ENCODE assay signal across 2 cellular contexts in the genomic region with DNA sequence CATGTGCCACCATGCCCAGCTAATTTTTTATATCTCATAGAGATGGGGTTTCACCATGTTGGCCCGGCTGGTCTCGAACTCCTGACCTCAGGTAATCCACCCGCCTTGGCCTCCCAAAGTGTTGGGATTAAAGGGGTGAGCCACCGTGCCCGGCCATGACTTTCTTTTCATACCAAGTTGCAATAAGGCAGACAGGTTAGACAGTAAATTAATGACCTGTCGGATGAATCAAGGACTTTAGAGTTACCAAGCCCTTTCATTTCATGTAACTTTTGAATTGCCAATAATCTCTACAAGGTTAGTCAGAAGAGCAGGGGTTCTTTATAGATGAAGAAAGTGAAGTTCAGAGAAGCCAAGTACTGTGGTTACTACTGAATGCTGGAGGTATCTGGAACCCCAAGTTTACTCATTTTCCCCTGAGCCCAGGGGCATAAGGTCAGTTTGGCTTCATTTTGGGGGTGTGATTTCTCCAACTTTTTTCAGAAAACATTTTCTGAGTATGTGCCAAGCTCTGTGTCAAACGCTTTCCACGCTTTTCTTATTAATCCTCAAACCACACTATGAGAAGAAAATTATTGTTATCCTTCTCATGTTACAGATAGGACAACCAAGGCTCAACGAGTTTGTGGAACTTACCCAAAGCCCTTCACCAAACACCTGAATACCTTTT.
TF ChIP-seq lines count a peak whose summit lies in the region.

No MANE protein-coding gene starts in this region.

TF ChIP-seq in SK-N-SH, 30 proteins besides CTCF, POLR2A, EP300 and RAD21:
- no peak for TF ChIP-seq YY1 (IDR thresholded peaks at IDR 0.05; ENCODE audit: low read depth)
- TF ChIP-seq, protein P1, sequence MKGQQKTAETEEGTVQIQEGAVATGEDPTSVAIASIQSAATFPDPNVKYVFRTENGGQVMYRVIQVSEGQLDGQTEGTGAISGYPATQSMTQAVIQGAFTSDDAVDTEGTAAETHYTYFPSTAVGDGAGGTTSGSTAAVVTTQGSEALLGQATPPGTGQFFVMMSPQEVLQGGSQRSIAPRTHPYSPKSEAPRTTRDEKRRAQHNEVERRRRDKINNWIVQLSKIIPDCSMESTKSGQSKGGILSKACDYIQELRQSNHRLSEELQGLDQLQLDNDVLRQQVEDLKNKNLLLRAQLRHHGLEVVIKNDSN (IDR thresholded peaks at IDR 0.05; ENCODE audit: borderline replicate concordance, low read depth): no peak
- no peak for TF ChIP-seq EZH2phosphoT487 (IDR thresholded peaks at IDR 0.05; ENCODE audit: borderline replicate concordance, low read depth)
- TF ChIP-seq, protein P2, sequence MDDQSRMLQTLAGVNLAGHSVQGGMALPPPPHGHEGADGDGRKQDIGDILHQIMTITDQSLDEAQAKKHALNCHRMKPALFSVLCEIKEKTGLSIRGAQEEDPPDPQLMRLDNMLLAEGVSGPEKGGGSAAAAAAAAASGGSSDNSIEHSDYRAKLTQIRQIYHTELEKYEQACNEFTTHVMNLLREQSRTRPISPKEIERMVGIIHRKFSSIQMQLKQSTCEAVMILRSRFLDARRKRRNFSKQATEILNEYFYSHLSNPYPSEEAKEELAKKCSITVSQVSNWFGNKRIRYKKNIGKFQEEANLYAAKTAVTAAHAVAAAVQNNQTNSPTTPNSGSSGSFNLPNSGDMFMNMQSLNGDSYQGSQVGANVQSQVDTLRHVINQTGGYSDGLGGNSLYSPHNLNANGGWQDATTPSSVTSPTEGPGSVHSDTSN (IDR thresholded peaks at IDR 0.05): no peak
- TF ChIP-seq NRF1 (IDR thresholded peaks at IDR 0.05; ENCODE audit: low read depth, low read length): no peak
- no peak for TF ChIP-seq FOSL2 (IDR thresholded peaks at IDR 0.05; ENCODE audit: borderline replicate concordance, low read depth)
- TF ChIP-seq CHD2 (IDR thresholded peaks at IDR 0.05; ENCODE audit: low read length, partially characterized antibody): no peak
- TF ChIP-seq ELF1 (IDR thresholded peaks at IDR 0.05): no peak
- TF ChIP-seq RXRA (IDR thresholded peaks at IDR 0.05; ENCODE audit: borderline replicate concordance, low read depth): no peak
- TF ChIP-seq MEF2A (IDR thresholded peaks at IDR 0.05; ENCODE audit: borderline replicate concordance, low read depth): no peak
TF ChIP-seq in SK-N-SH: peak in this region for 0.

TF ChIP-seq in SK-N-SH treated with all-trans-retinoic acid at 6 μM for 48 hours, 23 proteins besides CTCF, POLR2A, EP300 and RAD21:
- TF ChIP-seq ISL1 (CRISPR knock-in tag; IDR thresholded peaks at IDR 0.05): no peak
- no peak for TF ChIP-seq ZFP30 (CRISPR knock-in tag; IDR thresholded peaks at IDR 0.05)
- no peak for TF ChIP-seq BACH2 (CRISPR knock-in tag; IDR thresholded peaks at IDR 0.05; ENCODE audit: borderline replicate concordance)
- no peak for TF ChIP-seq GLIS3 (CRISPR knock-in tag; IDR thresholded peaks at IDR 0.05)
- TF ChIP-seq, protein P3, sequence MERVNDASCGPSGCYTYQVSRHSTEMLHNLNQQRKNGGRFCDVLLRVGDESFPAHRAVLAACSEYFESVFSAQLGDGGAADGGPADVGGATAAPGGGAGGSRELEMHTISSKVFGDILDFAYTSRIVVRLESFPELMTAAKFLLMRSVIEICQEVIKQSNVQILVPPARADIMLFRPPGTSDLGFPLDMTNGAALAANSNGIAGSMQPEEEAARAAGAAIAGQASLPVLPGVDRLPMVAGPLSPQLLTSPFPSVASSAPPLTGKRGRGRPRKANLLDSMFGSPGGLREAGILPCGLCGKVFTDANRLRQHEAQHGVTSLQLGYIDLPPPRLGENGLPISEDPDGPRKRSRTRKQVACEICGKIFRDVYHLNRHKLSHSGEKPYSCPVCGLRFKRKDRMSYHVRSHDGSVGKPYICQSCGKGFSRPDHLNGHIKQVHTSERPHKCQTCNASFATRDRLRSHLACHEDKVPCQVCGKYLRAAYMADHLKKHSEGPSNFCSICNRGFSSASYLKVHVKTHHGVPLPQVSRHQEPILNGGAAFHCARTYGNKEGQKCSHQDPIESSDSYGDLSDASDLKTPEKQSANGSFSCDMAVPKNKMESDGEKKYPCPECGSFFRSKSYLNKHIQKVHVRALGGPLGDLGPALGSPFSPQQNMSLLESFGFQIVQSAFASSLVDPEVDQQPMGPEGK (CRISPR knock-in tag; IDR thresholded peaks at IDR 0.05; ENCODE audit: borderline replicate concordance): no peak
- TF ChIP-seq ARNTL (CRISPR knock-in tag; IDR thresholded peaks at IDR 0.05; ENCODE audit: borderline replicate concordance, low read depth): no peak
- TF ChIP-seq CSDC2 (CRISPR knock-in tag; IDR thresholded peaks at IDR 0.05): no peak
- TF ChIP-seq, protein P4, sequence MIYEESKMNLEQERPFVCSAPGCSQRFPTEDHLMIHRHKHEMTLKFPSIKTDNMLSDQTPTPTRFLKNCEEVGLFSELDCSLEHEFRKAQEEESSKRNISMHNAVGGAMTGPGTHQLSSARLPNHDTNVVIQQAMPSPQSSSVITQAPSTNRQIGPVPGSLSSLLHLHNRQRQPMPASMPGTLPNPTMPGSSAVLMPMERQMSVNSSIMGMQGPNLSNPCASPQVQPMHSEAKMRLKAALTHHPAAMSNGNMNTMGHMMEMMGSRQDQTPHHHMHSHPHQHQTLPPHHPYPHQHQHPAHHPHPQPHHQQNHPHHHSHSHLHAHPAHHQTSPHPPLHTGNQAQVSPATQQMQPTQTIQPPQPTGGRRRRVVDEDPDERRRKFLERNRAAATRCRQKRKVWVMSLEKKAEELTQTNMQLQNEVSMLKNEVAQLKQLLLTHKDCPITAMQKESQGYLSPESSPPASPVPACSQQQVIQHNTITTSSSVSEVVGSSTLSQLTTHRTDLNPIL (CRISPR knock-in tag; IDR thresholded peaks at IDR 0.05; ENCODE audit: low read depth): no peak
- no peak for TF ChIP-seq SNAI2 (CRISPR knock-in tag; IDR thresholded peaks at IDR 0.05)
- TF ChIP-seq TCF4 (CRISPR knock-in tag; IDR thresholded peaks at IDR 0.05; ENCODE audit: borderline replicate concordance): no peak
